In genomic region chr1:11967028-11967547, GRCh38 we compare ENCODE assay signal across 8 cellular contexts. TPM values are rescaled to one million over a fixed set of nuclear protein-coding genes. Genes with fewer than 3 reads are reported as not detected.
DNase-seq lines count a peak whose midpoint lies in the region; ATAC-seq, FAIRE-seq and TF ChIP-seq lines count a peak whose summit lies in the region.

No MANE protein-coding gene starts in this region.

- in situ Hi-C loops in ACHN (cut with HindIII; ENCODE audit: low pct_ligation_motif_present, low pct_unique_long_range_greater_than_20kb, low sequenced_read_pairs): no loop called here

- DNase-seq in ACHN (peak; percentile 75), GM18507 (ENCODE audit: extremely low spot score, insufficient read length, low read depth) (no peak), NCI-H2196 treated with DMSO at 0.1 percent for 48 hours (lab: John Stamatoyannopoulos, UW; ENCODE audit: unreplicated experiment) (peak; percentile 85), adrenal gland (peak in 6 of 7 donors; percentile 42 to 68 (median 51)), iPS-NIHi7 (ENCODE audit: extremely low spot score) (peak; percentile 91), upper lobe of left lung (peak in 1 of 2 donors; percentile 26)

- 59 to 70% (median 62%) methylated on average over 3 to 6 of the region's 6 CpGs for WGBS in adrenal gland, 4 donors
- 69% methylated on average over 4 to 6 of the region's 6 CpGs for WGBS in upper lobe of left lung, 2 donors

- H3K36me3 ChIP-seq in adrenal gland (replicated peaks in 1 of 2) (peaks cover 0 to 36% of the 10 kb centered on the region in 2 donors), upper lobe of left lung (peaks cover 0 to 66% (median 33%) of the 10 kb centered on the region in 4 donors)

- TF ChIP-seq POLR2A in adrenal gland (IDR thresholded peaks at IDR 0.05) (no peak), upper lobe of left lung (IDR thresholded peaks at IDR 0.05) (no peak)

- intact Hi-C loops in adrenal gland (cut with DNase I): loop anchor here (10.0 kb wide), 1 partner anchor 122 kb away; the partner anchor contains the start of gene NPPA (in 2 of the 2)

- no peaks in the 10 kb centered on the region for H3K4me1 ChIP-seq in adrenal gland (replicated peaks in 1 of 2)
- H3K4me1 ChIP-seq in upper lobe of left lung: no peaks in the 10 kb centered on the region

- H3K4me3 ChIP-seq in adrenal gland: no peak overlapping the region
- H3K4me3 ChIP-seq in upper lobe of left lung: no peak overlapping the region

- TF ChIP-seq CTCF in adrenal gland (IDR thresholded peaks at IDR 0.05) (peak; percentile 22 to 57 (median 50)), upper lobe of left lung (IDR thresholded peaks at IDR 0.05) (peak in 4 of 6 experiments; percentile 27 to 47 (median 38))

- no peak for TF ChIP-seq EP300 in upper lobe of left lung (IDR thresholded peaks at IDR 0.05)

- FAIRE-seq in GM18507 (lab: Jason Lieb, UNC): peak; percentile 67

- no peak for ATAC-seq in upper lobe of left lung (ENCODE audit: low FRiP score in 2 of 2)
- no peak for ATAC-seq in HG03342 (IDR thresholded peaks at IDR 0.05; ENCODE audit: unreplicated experiment)
- no peak for ATAC-seq in GM19035 (IDR thresholded peaks at IDR 0.05; ENCODE audit: unreplicated experiment)

- no peaks in the 10 kb centered on the region for H3K9me3 ChIP-seq in adrenal gland (replicated peaks in 1 of 3)
- H3K9me3 ChIP-seq in upper lobe of left lung: no peaks in the 10 kb centered on the region

- no peak overlapping the region for H3K27ac ChIP-seq in adrenal gland
- H3K27ac ChIP-seq in upper lobe of left lung: no peak overlapping the region

- no peaks in the 10 kb centered on the region for H3K27me3 ChIP-seq in adrenal gland
- no peaks in the 10 kb centered on the region for H3K27me3 ChIP-seq in upper lobe of left lung

RNA-seq across cellular contexts. Expression of gene MFN2, which starts 13.2 kb away (rescaled TPM):
- total RNA-seq in adrenal gland (100 to 1,000 TPM in 1 of 8 donors, 10 to 100 TPM in 7; 43.7 to 103 (median 63.8) TPM), upper lobe of left lung (10 to 100 TPM; 40.9 to 80.6 (median 71.0) TPM)
- 10 to 100 TPM; 26.6 to 70.5 (median 27.0) TPM for polyA plus RNA-seq in adrenal gland

RNA-seq across cellular contexts. Expression of gene PLOD1, which starts 32.6 kb away (rescaled TPM):
- total RNA-seq in adrenal gland: 100 to 1,000 TPM in 4 of 8 donors, 10 to 100 TPM in 4; 62.4 to 133 (median 94.6) TPM
- polyA plus RNA-seq in adrenal gland: 10 to 100 TPM; 37.1 to 52.8 (median 49.1) TPM
- 10 to 100 TPM; 31.4 to 99.0 (median 52.8) TPM for total RNA-seq in upper lobe of left lung

RNA-seq across cellular contexts. Expression of gene KIAA2013, which starts 40.9 kb away (rescaled TPM):
- total RNA-seq in adrenal gland (100 to 1,000 TPM in 2 of 8 donors, 10 to 100 TPM in 6; 37.3 to 119 (median 70.5) TPM), upper lobe of left lung (10 to 100 TPM; 42.6 to 94.2 (median 58.7) TPM)
- polyA plus RNA-seq in adrenal gland: 10 to 100 TPM; 15.2 to 25.8 (median 15.5) TPM

RNA-seq across cellular contexts. Expression of gene MIIP, which starts 52.2 kb away (rescaled TPM):
- total RNA-seq in adrenal gland: 10 to 100 TPM; 15.1 to 60.7 (median 26.6) TPM
- 10 to 100 TPM in 2 of 3 donors, 1 to 10 TPM in 1; 5.0 to 71.1 (median 43.7) TPM for polyA plus RNA-seq in adrenal gland
- 10 to 100 TPM; 39.6 to 87.1 (median 50.1) TPM for total RNA-seq in upper lobe of left lung
